10 cellular contexts compared by ENCODE assay signal in the genomic region with DNA sequence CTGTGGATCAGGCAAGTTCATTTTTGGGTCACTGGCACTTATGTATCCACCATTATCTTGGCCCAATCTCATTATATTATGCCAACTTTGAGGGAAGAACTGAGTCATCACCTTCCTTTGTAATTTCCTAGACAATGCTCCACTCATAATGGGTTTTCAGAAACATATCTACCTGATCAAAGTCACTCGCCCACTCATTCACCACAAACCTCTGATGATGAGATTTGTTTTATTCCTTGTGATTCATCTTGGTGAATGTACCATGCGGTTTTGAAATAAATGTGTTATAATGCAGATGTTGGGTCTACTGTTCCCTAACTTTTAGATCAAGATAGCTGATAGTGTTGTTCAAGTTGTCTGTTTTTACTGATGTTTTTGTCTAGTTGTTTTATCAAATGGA.
DNase-seq lines count a peak whose midpoint lies in the region; ATAC-seq lines count a peak whose summit lies in the region.
"Had no signal": no experiment of that assay in that cellular context is flagged by ENCODE, and none has a peak within 500 bp of the region (broad histone marks: within the 10 kb centered on the region; RNA-seq: fewer than 3 reads in every experiment).

No MANE protein-coding gene starts in this region.

- peaks cover 0 to 2% of the 10 kb centered on the region in 2 donors for H3K4me1 Mint-ChIP-seq in stimulated activated naive B cell treated with anti-CD40 and anti-IgM and Interleukin-4, amounts not matched to agents 10 μg/mL and 1 μg/mL and 100 μg/mL, for 72 hours

- H3K4me3 Mint-ChIP-seq in stimulated activated naive B cell treated with anti-CD40 and anti-IgM and Interleukin-4, amounts not matched to agents 10 μg/mL and 1 μg/mL and 100 μg/mL, for 72 hours, result no peak overlapping the region

- peaks cover 6 to 7% of the 10 kb centered on the region in 2 donors for H3K27me3 Mint-ChIP-seq in stimulated activated naive B cell treated with anti-CD40 and anti-IgM and Interleukin-4, amounts not matched to agents 10 μg/mL and 1 μg/mL and 100 μg/mL, for 72 hours

- DNase-seq in activated T-cell treated with anti-CD3 and anti-CD28 coated beads for 24 hours (ENCODE audit: low read depth), result peak; percentile 46
- DNase-seq in activated T-cell treated with anti-CD3 and anti-CD28 coated beads, Interleukin-2, amount 50 U/mL, for 1 hour, result no peak
- peak; percentile 38 for DNase-seq in T1000 (lab: John Stamatoyannopoulos, UW)
- DNase-seq in fibroblast of peridontal ligament (ENCODE audit: extremely low read depth), result peak; percentile 75
- no peak for DNase-seq in stimulated activated naive B cell treated with anti-CD40 and anti-IgM and Interleukin-4, amounts not matched to agents 10 μg/mL and 1 μg/mL and 100 μg/mL, for 72 hours
- DNase-seq in NCI-H2107 (lab: John Stamatoyannopoulos, UW), result no peak
- DNase-seq: central memory CD4-positive, alpha-beta T cell; heart left ventricle had no signal

- H3K9me3 Mint-ChIP-seq in stimulated activated naive B cell treated with anti-CD40 and anti-IgM and Interleukin-4, amounts not matched to agents 10 μg/mL and 1 μg/mL and 100 μg/mL, for 72 hours, result peaks cover 5 to 12% of the 10 kb centered on the region in 2 donors

- ATAC-seq in stimulated activated naive B cell treated with anti-CD40 and anti-IgM and Interleukin-4, amounts not matched to agents 10 μg/mL and 1 μg/mL and 100 μg/mL, for 72 hours (replicated peaks), result peak; percentile 55 to 59
- ATAC-seq in HG03175 (IDR thresholded peaks at IDR 0.05; ENCODE audit: unreplicated experiment), result no peak
- ATAC-seq in HG03045 (IDR thresholded peaks at IDR 0.05; ENCODE audit: unreplicated experiment), result no peak
- ATAC-seq: heart left ventricle had no signal

- no peak overlapping the region for H3K27ac Mint-ChIP-seq in stimulated activated naive B cell treated with anti-CD40 and anti-IgM and Interleukin-4, amounts not matched to agents 10 μg/mL and 1 μg/mL and 100 μg/mL, for 72 hours

- H3K36me3 Mint-ChIP-seq in stimulated activated naive B cell treated with anti-CD40 and anti-IgM and Interleukin-4, amounts not matched to agents 10 μg/mL and 1 μg/mL and 100 μg/mL, for 72 hours, result peaks cover 0 to 7% of the 10 kb centered on the region in 2 donors

Comparison
In these comparisons a context has a peak if more than half of its experiments do, and no peak if none do; other contexts are left out.
1. DNase-seq: peak in activated T-cell treated with anti-CD3 and anti-CD28 coated beads for 24 hours (single experiment), T1000 (single experiment) and fibroblast of peridontal ligament (single experiment); none in activated T-cell treated with anti-CD3 and anti-CD28 coated beads, Interleukin-2, amount 50 U/mL, for 1 hour (single experiment), stimulated activated naive B cell treated with anti-CD40 and anti-IgM and Interleukin-4, amounts not matched to agents 10 μg/mL and 1 μg/mL and 100 μg/mL, for 72 hours (single experiment) and NCI-H2107 (single experiment).
2. ATAC-seq: peak in stimulated activated naive B cell treated with anti-CD40 and anti-IgM and Interleukin-4, amounts not matched to agents 10 μg/mL and 1 μg/mL and 100 μg/mL, for 72 hours (2 of 2); none in HG03175 (single experiment) and HG03045 (single experiment).